Comparison of ENCODE assay signal across 19 cellular contexts in the genomic region with DNA sequence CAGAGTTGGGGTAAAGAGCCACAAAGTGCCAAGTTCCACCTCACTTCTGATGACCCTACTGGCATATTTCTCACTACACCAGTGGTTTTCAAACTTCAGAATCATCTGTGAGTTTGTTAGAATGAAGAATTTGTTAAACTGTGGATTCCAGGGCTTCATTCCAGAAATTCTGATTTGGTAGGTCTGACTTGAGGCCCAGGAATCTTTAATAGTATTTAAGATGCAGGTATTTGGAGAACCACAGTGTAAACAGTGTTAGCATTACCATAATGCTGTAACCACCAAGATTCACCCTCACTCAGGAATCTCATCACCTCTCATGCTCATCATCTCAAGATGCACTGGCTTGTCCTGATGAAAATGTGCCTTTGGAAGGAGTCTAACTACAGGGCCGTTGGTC.
"Had no signal": no experiment of that assay in that cellular context is flagged by ENCODE, and none has a peak within 500 bp of the region (broad histone marks: within the 10 kb centered on the region; RNA-seq: fewer than 3 reads in every experiment).

No MANE protein-coding gene starts in this region.

- H3K9ac ChIP-seq: neural progenitor cell had no signal

- H3K4me1 ChIP-seq: adrenal gland, colonic mucosa, left ventricle myocardium inferior, neural progenitor cell, testis had no signal

- H3K27me3 Mint-ChIP-seq: activated naive CD4-positive, alpha-beta T cell treated with anti-CD3 and anti-CD28 coated beads, Interleukin-2, amount 50 U/mL, for 24 hours; brain; naive B cell; type B pancreatic cell had no signal

- H3K4me1 Mint-ChIP-seq: brain, endodermal cell, naive B cell, neural progenitor cell had no signal

- H3K36me3 Mint-ChIP-seq: activated naive CD4-positive, alpha-beta T cell treated with anti-CD3 and anti-CD28 coated beads, Interleukin-2, amount 50 U/mL, for 24 hours had no signal

- H3K27ac Mint-ChIP-seq: activated naive CD4-positive, alpha-beta T cell treated with anti-CD3 and anti-CD28 coated beads, Interleukin-2, amount 50 U/mL, for 24 hours; activated T-cell treated with anti-CD3 and anti-CD28 coated beads, Interleukin-2, amount 50 U/mL, for 72 hours; brain; endodermal cell; neural progenitor cell; type B pancreatic cell had no signal

- H3K27ac ChIP-seq: adrenal gland, colonic mucosa, left ventricle myocardium inferior, neural progenitor cell, testis had no signal

- H3K9me3 ChIP-seq: adrenal gland, colonic mucosa, left ventricle myocardium inferior, testis had no signal

- H3K4me2 ChIP-seq: neural progenitor cell had no signal

- H3K4me3 ChIP-seq: adrenal gland, colonic mucosa, left ventricle myocardium inferior, neural progenitor cell, testis had no signal

- H3K36me3 ChIP-seq: adrenal gland, colonic mucosa, neural progenitor cell had no signal

- H3K9me3 Mint-ChIP-seq: activated naive CD4-positive, alpha-beta T cell treated with anti-CD3 and anti-CD28 coated beads, Interleukin-2, amount 50 U/mL, for 24 hours; activated T-cell treated with anti-CD3 and anti-CD28 coated beads, Interleukin-2, amount 50 U/mL, for 72 hours; brain; endodermal cell; naive B cell; neural progenitor cell; type B pancreatic cell had no signal

- H3K27me3 ChIP-seq: adrenal gland, colonic mucosa, neural progenitor cell, testis had no signal

- H2AFZ ChIP-seq: neural progenitor cell had no signal

- DNase-seq: activated CD4-positive, CD25-positive, alpha-beta regulatory T cell treated with anti-CD3 and anti-CD28 coated beads, Interleukin-2, amount 50 U/mL, for 72 hours; activated CD8-positive, alpha-beta memory T cell treated with anti-CD3 and anti-CD28 coated beads for 24 hours; activated CD8-positive, alpha-beta memory T cell treated with anti-CD3 and anti-CD28 coated beads, Interleukin-2, amount 50 U/mL, for 48 hours; activated gamma-delta T cell; activated T-cell treated with anti-CD3 and anti-CD28 coated beads, Interleukin-2, amount 50 U/mL, for 72 hours; adrenal gland; caudate nucleus; colonic mucosa; endodermal cell; erythroblast; hypothalamus; left ventricle myocardium inferior; naive B cell; stimulated activated CD4-positive, alpha-beta T cell treated with anti-CD3 and anti-CD28 coated beads, Interleukin-4, amount 100 ng/mL, for 1 hour; testis had no signal

- H3K4me3 Mint-ChIP-seq: activated naive CD4-positive, alpha-beta T cell treated with anti-CD3 and anti-CD28 coated beads, Interleukin-2, amount 50 U/mL, for 24 hours; activated T-cell treated with anti-CD3 and anti-CD28 coated beads, Interleukin-2, amount 50 U/mL, for 72 hours; brain; endodermal cell; naive B cell; neural progenitor cell; type B pancreatic cell had no signal

- ATAC-seq: activated T-cell treated with anti-CD3 and anti-CD28 coated beads, Interleukin-2, amount 50 U/mL, for 72 hours had no signal
